Comparison of ENCODE assay signal across 1 cellular context in the genomic region with DNA sequence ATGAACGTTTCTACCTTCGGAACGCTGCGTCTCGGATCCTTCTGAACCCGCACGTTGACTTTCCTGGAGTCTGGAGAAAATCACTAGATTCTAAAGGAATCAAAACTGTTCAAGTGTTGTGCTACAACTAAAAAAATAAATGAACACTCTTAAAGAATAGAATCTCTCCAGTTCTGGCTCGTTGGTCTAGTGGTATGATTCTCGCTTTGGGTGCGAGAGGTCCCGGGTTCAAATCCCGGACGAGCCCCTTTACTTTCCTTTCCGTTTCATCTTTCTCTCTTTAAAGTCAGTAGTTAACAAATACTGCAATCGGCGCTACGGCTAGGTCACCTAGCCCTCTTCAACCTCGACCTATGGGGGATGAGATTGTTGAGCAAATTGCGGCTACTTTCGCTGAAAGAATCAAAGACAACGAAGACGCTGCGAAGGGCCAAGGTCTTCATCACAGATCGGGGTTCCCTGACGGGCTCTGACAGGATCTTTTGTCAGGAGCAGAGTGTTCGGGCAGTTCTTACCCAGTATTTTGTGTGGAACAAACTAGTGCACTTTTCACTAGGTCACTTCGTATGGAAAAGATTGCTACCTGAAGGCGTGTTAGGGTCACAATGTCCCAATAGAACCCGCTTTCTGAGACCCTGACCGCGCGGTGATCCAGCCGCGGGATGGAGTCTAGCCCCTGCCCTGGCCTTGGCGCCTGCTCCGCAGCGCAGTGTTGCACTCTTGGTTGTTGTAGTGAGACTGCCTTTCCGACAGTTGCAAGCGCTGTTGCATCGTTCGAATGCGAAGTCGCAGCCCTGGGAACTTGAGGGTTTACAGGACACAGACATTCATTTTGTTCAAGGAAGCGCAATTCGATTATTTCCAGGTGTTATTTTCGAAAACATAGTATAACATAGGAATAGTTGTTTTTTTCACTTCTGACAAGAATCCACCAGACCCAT.
TF ChIP-seq lines count a peak whose summit lies in the region.

No MANE protein-coding gene starts in this region.

TF ChIP-seq in K562, 482 proteins besides CTCF, POLR2A, EP300 and RAD21 (continued from another document and continues in another):
- TF ChIP-seq, protein P1, sequence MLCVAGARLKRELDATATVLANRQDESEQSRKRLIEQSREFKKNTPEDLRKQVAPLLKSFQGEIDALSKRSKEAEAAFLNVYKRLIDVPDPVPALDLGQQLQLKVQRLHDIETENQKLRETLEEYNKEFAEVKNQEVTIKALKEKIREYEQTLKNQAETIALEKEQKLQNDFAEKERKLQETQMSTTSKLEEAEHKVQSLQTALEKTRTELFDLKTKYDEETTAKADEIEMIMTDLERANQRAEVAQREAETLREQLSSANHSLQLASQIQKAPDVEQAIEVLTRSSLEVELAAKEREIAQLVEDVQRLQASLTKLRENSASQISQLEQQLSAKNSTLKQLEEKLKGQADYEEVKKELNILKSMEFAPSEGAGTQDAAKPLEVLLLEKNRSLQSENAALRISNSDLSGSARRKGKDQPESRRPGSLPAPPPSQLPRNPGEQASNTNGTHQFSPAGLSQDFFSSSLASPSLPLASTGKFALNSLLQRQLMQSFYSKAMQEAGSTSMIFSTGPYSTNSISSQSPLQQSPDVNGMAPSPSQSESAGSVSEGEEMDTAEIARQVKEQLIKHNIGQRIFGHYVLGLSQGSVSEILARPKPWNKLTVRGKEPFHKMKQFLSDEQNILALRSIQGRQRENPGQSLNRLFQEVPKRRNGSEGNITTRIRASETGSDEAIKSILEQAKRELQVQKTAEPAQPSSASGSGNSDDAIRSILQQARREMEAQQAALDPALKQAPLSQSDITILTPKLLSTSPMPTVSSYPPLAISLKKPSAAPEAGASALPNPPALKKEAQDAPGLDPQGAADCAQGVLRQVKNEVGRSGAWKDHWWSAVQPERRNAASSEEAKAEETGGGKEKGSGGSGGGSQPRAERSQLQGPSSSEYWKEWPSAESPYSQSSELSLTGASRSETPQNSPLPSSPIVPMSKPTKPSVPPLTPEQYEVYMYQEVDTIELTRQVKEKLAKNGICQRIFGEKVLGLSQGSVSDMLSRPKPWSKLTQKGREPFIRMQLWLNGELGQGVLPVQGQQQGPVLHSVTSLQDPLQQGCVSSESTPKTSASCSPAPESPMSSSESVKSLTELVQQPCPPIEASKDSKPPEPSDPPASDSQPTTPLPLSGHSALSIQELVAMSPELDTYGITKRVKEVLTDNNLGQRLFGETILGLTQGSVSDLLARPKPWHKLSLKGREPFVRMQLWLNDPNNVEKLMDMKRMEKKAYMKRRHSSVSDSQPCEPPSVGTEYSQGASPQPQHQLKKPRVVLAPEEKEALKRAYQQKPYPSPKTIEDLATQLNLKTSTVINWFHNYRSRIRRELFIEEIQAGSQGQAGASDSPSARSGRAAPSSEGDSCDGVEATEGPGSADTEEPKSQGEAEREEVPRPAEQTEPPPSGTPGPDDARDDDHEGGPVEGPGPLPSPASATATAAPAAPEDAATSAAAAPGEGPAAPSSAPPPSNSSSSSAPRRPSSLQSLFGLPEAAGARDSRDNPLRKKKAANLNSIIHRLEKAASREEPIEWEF (CRISPR knock-in tag; IDR thresholded peaks at IDR 0.05): no peak
- TF ChIP-seq, protein P2, sequence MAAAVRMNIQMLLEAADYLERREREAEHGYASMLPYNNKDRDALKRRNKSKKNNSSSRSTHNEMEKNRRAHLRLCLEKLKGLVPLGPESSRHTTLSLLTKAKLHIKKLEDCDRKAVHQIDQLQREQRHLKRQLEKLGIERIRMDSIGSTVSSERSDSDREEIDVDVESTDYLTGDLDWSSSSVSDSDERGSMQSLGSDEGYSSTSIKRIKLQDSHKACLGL (CRISPR knock-in tag; IDR thresholded peaks at IDR 0.05; ENCODE audit: borderline replicate concordance, poor library complexity, severe bottlenecking): no peak
- TF ChIP-seq, protein P3, sequence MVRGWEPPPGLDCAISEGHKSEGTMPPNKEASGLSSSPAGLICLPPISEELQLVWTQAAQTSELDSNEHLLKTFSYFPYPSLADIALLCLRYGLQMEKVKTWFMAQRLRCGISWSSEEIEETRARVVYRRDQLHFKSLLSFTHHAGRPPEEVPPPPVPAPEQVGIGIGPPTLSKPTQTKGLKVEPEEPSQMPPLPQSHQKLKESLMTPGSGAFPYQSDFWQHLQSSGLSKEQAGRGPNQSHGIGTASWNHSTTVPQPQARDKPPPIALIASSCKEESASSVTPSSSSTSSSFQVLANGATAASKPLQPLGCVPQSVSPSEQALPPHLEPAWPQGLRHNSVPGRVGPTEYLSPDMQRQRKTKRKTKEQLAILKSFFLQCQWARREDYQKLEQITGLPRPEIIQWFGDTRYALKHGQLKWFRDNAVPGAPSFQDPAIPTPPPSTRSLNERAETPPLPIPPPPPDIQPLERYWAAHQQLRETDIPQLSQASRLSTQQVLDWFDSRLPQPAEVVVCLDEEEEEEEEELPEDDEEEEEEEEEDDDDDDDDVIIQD (CRISPR knock-in tag; IDR thresholded peaks at IDR 0.05): no peak
- TF ChIP-seq FIP1L1 (IDR thresholded peaks at IDR 0.05; ENCODE audit: low read depth, low read length, poor library complexity, severe bottlenecking): no peak
- TF ChIP-seq, protein P4, sequence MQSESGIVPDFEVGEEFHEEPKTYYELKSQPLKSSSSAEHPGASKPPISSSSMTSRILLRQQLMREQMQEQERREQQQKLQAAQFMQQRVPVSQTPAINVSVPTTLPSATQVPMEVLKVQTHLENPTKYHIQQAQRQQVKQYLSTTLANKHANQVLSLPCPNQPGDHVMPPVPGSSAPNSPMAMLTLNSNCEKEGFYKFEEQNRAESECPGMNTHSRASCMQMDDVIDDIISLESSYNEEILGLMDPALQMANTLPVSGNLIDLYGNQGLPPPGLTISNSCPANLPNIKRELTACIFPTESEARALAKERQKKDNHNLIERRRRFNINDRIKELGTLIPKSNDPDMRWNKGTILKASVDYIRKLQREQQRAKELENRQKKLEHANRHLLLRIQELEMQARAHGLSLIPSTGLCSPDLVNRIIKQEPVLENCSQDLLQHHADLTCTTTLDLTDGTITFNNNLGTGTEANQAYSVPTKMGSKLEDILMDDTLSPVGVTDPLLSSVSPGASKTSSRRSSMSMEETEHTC (IDR thresholded peaks at IDR 0.05): no peak
- no peak for TF ChIP-seq OTX1 (CRISPR knock-in tag; IDR thresholded peaks at IDR 0.05)
- TF ChIP-seq NR1H2 (CRISPR knock-in tag; IDR thresholded peaks at IDR 0.05): no peak
- no peak for TF ChIP-seq NR4A1 (CRISPR knock-in tag; IDR thresholded peaks at IDR 0.05)
- TF ChIP-seq NR4A1 (tag; IDR thresholded peaks at IDR 0.05): no peak
- TF ChIP-seq, protein P5, sequence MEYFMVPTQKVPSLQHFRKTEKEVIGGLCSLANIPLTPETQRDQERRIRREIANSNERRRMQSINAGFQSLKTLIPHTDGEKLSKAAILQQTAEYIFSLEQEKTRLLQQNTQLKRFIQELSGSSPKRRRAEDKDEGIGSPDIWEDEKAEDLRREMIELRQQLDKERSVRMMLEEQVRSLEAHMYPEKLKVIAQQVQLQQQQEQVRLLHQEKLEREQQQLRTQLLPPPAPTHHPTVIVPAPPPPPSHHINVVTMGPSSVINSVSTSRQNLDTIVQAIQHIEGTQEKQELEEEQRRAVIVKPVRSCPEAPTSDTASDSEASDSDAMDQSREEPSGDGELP (CRISPR knock-in tag; IDR thresholded peaks at IDR 0.05; ENCODE audit: borderline replicate concordance): no peak
- TF ChIP-seq KLF10 (CRISPR knock-in tag; IDR thresholded peaks at IDR 0.05): no peak
- 0 out of 2 replicates have a peak, but pooled peaks have one; percentile 31 for TF ChIP-seq TOE1 (IDR thresholded peaks at IDR 0.05; ENCODE audit: borderline replicate concordance)
- no peak for TF ChIP-seq TOE1 (CRISPR knock-in tag; IDR thresholded peaks at IDR 0.05; ENCODE audit: borderline replicate concordance, low read depth)
- TF ChIP-seq, protein P6, sequence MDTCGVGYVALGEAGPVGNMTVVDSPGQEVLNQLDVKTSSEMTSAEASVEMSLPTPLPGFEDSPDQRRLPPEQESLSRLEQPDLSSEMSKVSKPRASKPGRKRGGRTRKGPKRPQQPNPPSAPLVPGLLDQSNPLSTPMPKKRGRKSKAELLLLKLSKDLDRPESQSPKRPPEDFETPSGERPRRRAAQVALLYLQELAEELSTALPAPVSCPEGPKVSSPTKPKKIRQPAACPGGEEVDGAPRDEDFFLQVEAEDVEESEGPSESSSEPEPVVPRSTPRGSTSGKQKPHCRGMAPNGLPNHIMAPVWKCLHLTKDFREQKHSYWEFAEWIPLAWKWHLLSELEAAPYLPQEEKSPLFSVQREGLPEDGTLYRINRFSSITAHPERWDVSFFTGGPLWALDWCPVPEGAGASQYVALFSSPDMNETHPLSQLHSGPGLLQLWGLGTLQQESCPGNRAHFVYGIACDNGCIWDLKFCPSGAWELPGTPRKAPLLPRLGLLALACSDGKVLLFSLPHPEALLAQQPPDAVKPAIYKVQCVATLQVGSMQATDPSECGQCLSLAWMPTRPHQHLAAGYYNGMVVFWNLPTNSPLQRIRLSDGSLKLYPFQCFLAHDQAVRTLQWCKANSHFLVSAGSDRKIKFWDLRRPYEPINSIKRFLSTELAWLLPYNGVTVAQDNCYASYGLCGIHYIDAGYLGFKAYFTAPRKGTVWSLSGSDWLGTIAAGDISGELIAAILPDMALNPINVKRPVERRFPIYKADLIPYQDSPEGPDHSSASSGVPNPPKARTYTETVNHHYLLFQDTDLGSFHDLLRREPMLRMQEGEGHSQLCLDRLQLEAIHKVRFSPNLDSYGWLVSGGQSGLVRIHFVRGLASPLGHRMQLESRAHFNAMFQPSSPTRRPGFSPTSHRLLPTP (IDR thresholded peaks at IDR 0.05; ENCODE audit: borderline replicate concordance, extremely low read depth, insufficient read length): peak; percentile 77
- TF ChIP-seq, protein P7, sequence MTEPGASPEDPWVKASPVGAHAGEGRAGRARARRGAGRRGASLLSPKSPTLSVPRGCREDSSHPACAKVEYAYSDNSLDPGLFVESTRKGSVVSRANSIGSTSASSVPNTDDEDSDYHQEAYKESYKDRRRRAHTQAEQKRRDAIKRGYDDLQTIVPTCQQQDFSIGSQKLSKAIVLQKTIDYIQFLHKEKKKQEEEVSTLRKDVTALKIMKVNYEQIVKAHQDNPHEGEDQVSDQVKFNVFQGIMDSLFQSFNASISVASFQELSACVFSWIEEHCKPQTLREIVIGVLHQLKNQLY (CRISPR knock-in tag; conservative IDR thresholded peaks at IDR 0.05): no peak
- TF ChIP-seq, protein P8, sequence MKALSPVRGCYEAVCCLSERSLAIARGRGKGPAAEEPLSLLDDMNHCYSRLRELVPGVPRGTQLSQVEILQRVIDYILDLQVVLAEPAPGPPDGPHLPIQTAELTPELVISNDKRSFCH (CRISPR knock-in tag; IDR thresholded peaks at IDR 0.05): no peak
- TF ChIP-seq, protein P8 (tag; IDR thresholded peaks at IDR 0.05): no peak
- no peak for TF ChIP-seq TBL1XR1 (IDR thresholded peaks at IDR 0.05; ENCODE audit: low read length in 2 of 2)
- TF ChIP-seq, protein P9, sequence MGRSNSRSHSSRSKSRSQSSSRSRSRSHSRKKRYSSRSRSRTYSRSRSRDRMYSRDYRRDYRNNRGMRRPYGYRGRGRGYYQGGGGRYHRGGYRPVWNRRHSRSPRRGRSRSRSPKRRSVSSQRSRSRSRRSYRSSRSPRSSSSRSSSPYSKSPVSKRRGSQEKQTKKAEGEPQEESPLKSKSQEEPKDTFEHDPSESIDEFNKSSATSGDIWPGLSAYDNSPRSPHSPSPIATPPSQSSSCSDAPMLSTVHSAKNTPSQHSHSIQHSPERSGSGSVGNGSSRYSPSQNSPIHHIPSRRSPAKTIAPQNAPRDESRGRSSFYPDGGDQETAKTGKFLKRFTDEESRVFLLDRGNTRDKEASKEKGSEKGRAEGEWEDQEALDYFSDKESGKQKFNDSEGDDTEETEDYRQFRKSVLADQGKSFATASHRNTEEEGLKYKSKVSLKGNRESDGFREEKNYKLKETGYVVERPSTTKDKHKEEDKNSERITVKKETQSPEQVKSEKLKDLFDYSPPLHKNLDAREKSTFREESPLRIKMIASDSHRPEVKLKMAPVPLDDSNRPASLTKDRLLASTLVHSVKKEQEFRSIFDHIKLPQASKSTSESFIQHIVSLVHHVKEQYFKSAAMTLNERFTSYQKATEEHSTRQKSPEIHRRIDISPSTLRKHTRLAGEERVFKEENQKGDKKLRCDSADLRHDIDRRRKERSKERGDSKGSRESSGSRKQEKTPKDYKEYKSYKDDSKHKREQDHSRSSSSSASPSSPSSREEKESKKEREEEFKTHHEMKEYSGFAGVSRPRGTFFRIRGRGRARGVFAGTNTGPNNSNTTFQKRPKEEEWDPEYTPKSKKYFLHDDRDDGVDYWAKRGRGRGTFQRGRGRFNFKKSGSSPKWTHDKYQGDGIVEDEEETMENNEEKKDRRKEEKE (IDR thresholded peaks at IDR 0.05; ENCODE audit: borderline replicate concordance in 1 of 2, control insufficient read depth in 1 of 2, low read depth in 2 of 2, low read length in 1 of 2): 0 out of 4 replicates have a peak, but pooled peaks of 1 of the 2 experiments have one; percentile 36
- TF ChIP-seq SMARCC2 (IDR thresholded peaks at IDR 0.05; ENCODE audit: low read depth): no peak
- TF ChIP-seq, protein P10, sequence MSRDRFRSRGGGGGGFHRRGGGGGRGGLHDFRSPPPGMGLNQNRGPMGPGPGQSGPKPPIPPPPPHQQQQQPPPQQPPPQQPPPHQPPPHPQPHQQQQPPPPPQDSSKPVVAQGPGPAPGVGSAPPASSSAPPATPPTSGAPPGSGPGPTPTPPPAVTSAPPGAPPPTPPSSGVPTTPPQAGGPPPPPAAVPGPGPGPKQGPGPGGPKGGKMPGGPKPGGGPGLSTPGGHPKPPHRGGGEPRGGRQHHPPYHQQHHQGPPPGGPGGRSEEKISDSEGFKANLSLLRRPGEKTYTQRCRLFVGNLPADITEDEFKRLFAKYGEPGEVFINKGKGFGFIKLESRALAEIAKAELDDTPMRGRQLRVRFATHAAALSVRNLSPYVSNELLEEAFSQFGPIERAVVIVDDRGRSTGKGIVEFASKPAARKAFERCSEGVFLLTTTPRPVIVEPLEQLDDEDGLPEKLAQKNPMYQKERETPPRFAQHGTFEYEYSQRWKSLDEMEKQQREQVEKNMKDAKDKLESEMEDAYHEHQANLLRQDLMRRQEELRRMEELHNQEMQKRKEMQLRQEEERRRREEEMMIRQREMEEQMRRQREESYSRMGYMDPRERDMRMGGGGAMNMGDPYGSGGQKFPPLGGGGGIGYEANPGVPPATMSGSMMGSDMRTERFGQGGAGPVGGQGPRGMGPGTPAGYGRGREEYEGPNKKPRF (IDR thresholded peaks at IDR 0.05; ENCODE audit: low read depth, low read length): no peak
- no peak for TF ChIP-seq PHB2 (IDR thresholded peaks at IDR 0.05; ENCODE audit: low read depth)
- TF ChIP-seq PURB (CRISPR knock-in tag; IDR thresholded peaks at IDR 0.05; ENCODE audit: low read depth): no peak
- TF ChIP-seq KLF6 (CRISPR knock-in tag; IDR thresholded peaks at IDR 0.05; ENCODE audit: borderline replicate concordance): no peak
- no peak for TF ChIP-seq ZNF57 (CRISPR knock-in tag; IDR thresholded peaks at IDR 0.05)
- TF ChIP-seq ZNF75A (CRISPR knock-in tag; IDR thresholded peaks at IDR 0.05): no peak
- no peak for TF ChIP-seq ZNF174 (CRISPR knock-in tag; IDR thresholded peaks at IDR 0.05)
- TF ChIP-seq HNRNPH1 (optimal IDR thresholded peaks at IDR 0.05; ENCODE audit: low read depth, low read length): no peak
